9 cellular contexts compared by ENCODE assay signal in genomic region chr12:114812858-114813761, GRCh38.
DNase-seq lines count a peak whose midpoint lies in the region; ATAC-seq, FAIRE-seq and TF ChIP-seq lines count a peak whose summit lies in the region.
"Had no signal": no experiment of that assay in that cellular context is flagged by ENCODE, and none has a peak within 500 bp of the region (broad histone marks: within the 10 kb centered on the region; RNA-seq: fewer than 3 reads in every experiment).

No MANE protein-coding gene starts in this region.

- H4K91ac ChIP-seq in H9 (ENCODE audit: insufficient read length, low read depth, low read length), result no peak overlapping the region

- no peaks in the 10 kb centered on the region for H3K23me2 ChIP-seq in H9 (ENCODE audit: insufficient read length, low read depth, low read length, poor library complexity, severe bottlenecking)

- H3K4me2 ChIP-seq in H9 (ENCODE audit: insufficient read depth, insufficient read length, low read length), result no peak overlapping the region
- H3K4me2 ChIP-seq: KMS-11 had no signal

- H3K27me3 Mint-ChIP-seq in H9 (ENCODE audit: low read depth) (peaks cover 1% of the 10 kb centered on the region), T-helper 17 cell (peaks cover 4% of the 10 kb centered on the region)

- H3K9me3 Mint-ChIP-seq in H9, result no peaks in the 10 kb centered on the region

- H3K4me1 Mint-ChIP-seq in H9 (peaks cover 12 to 25% of the 10 kb centered on the region in 2 experiments), T-helper 17 cell (peaks cover 8% of the 10 kb centered on the region)

- no peak overlapping the region for H3K4ac ChIP-seq in H9 (ENCODE audit: low read depth, low read length)

- H2AFZ ChIP-seq in H9 (ENCODE audit: low read length), result peak overlapping the region; percentile 45

- H3K36me3 Mint-ChIP-seq in H9 (ENCODE audit: insufficient read depth in 1 of 3, low read depth in 3 of 3) (no peaks in the 10 kb centered on the region), T-helper 17 cell (ENCODE audit: low read depth) (no peaks in the 10 kb centered on the region)

- FAIRE-seq in GM12892 (lab: Jason Lieb, UNC), result no peak

- H3K27me3 ChIP-seq in H9 (ENCODE audit: insufficient read depth, low read length), result no peaks in the 10 kb centered on the region

- no peaks in the 10 kb centered on the region for H3K79me1 ChIP-seq in H9 (ENCODE audit: insufficient read depth, low read depth, low read length, poor library complexity, severe bottlenecking)

- no peak overlapping the region for H2BK20ac ChIP-seq in H9 (ENCODE audit: low read depth, low read length, poor library complexity, severe bottlenecking)

- H3K4me1 ChIP-seq in H9 (ENCODE audit: insufficient read depth, low read length), result peaks cover 4% of the 10 kb centered on the region; the same call in 1 of the 2 replicates

- no peak overlapping the region for H3K9ac ChIP-seq in H9 (ENCODE audit: extremely low read depth, insufficient read length, low read length)
- H3K9ac ChIP-seq: KMS-11 had no signal

- H2BK15ac ChIP-seq in H9 (ENCODE audit: low read depth, low read length), result no peak overlapping the region

- no peak overlapping the region for H3K56ac ChIP-seq in H9 (ENCODE audit: insufficient read length, low read depth, low read length)

- no peak overlapping the region for H4K5ac ChIP-seq in H9 (ENCODE audit: insufficient read length, low read depth, low read length)

- H3K23ac ChIP-seq in H9 (ENCODE audit: insufficient read length, low read depth, low read length), result no peak overlapping the region

- no peak overlapping the region; a peak in 1 of 5 replicates for H3K4me3 Mint-ChIP-seq in H9
- H3K4me3 Mint-ChIP-seq in T-helper 17 cell, result no peak overlapping the region

- ATAC-seq in T-helper 17 cell (no peak), GM18505 (IDR thresholded peaks at IDR 0.05; ENCODE audit: unreplicated experiment) (no peak), GM21390 (IDR thresholded peaks at IDR 0.05; ENCODE audit: unreplicated experiment) (no peak)

- no peak for TF ChIP-seq POLR2A in GM18505 (IDR thresholded peaks at IDR 0.05; ENCODE audit: borderline replicate concordance, extremely low read depth, insufficient read depth, insufficient read length)
- no peak for TF ChIP-seq POLR2A in GM12892 (IDR thresholded peaks at IDR 0.05; ENCODE audit: low read depth, low read length)

- H3T11ph ChIP-seq in H9 (ENCODE audit: low read length), result no peak overlapping the region

- no peak overlapping the region for H3K27ac ChIP-seq in H9 (ENCODE audit: insufficient read length, low read depth, low read length)
- H3K27ac ChIP-seq: KMS-11 had no signal

- H3K9me3 ChIP-seq in H9 (ENCODE audit: control insufficient read depth, low read depth, low read length), result no peaks in the 10 kb centered on the region
- no peaks in the 10 kb centered on the region for H3K9me3 ChIP-seq in T-helper 17 cell (ENCODE audit: control insufficient read depth, low read length, poor library complexity, severe bottlenecking)

- H2BK5ac ChIP-seq in H9 (ENCODE audit: insufficient read length, low read length), result no peak overlapping the region

- TF ChIP-seq CTCF in H9 (conservative IDR thresholded peaks at IDR 0.05) (no peak), fibroblast of pulmonary artery (IDR thresholded peaks at IDR 0.05; ENCODE audit: low read length, missing control alignments) (no peak)

- no peaks in the 10 kb centered on the region for H3K79me2 ChIP-seq in H9 (ENCODE audit: insufficient read depth, low read length)

- no CpG with 5 or more reads among the region's 19 CpGs for WGBS in H9 (ENCODE audit: extremely low coverage, insufficient read length, low lambda C conversion rate)

- H3K27ac Mint-ChIP-seq in H9 (peak overlapping the region in 2 of 3 experiments; percentile 7 to 24; a peak in 1 of 7 replicates), T-helper 17 cell (no peak overlapping the region)

- no peaks in the 10 kb centered on the region for H4K20me1 ChIP-seq in H9 (ENCODE audit: control insufficient read depth, insufficient read depth, insufficient read length)

- DNase-seq in H9 (no peak), NOMO-1 (lab: John Stamatoyannopoulos, UW; ENCODE audit: unreplicated experiment in 2 of 2) (peak; percentile 7 to 32), fibroblast of pulmonary artery (ENCODE audit: low read depth) (peak; percentile 46), pons (ENCODE audit: low spot score) (peak; percentile 8), T-helper 17 cell (no peak), GM12892 (ENCODE audit: insufficient read length) (no peak)

- no peak overlapping the region for H3K18ac ChIP-seq in H9 (ENCODE audit: insufficient read length, low read depth, low read length)

- no peak overlapping the region for H3K14ac ChIP-seq in H9 (ENCODE audit: insufficient read depth, low read length)

- H3K4me3 ChIP-seq in fibroblast of pulmonary artery (replicated peaks; ENCODE audit: low read depth, low read length), result no peak overlapping the region

- H2BK120ac ChIP-seq in H9 (ENCODE audit: low read depth, low read length, poor library complexity, severe bottlenecking), result no peak overlapping the region

- H4K8ac ChIP-seq in H9 (replicated peaks; ENCODE audit: insufficient read length, low read depth, low read length), result no peak overlapping the region

- no peak overlapping the region for H2AK5ac ChIP-seq in H9 (ENCODE audit: insufficient read length, low read length)

- no peak overlapping the region for H2BK12ac ChIP-seq in H9 (ENCODE audit: insufficient read length, low read depth, low read length)

Comparison
In these comparisons a context has a peak if more than half of its experiments do, and no peak if none do; other contexts are left out.
1. DNase-seq: peak in NOMO-1 (2 of 2), fibroblast of pulmonary artery (single experiment) and pons (single experiment); none in H9 (single experiment), T-helper 17 cell (0 of 3) and GM12892 (single experiment).